ENCODE assay signal across 29 cellular contexts in genomic region chr3:23320586-23321570, GRCh38.
"Had no signal": no experiment of that assay in that cellular context is flagged by ENCODE, and none has a peak within 500 bp of the region (broad histone marks: within the 10 kb centered on the region; RNA-seq: fewer than 3 reads in every experiment).

No MANE protein-coding gene starts in this region.

- H3K4me3 Mint-ChIP-seq: activated B cell treated with CpG ODN at 0.5 μM for 24 hours; activated CD4-positive, alpha-beta T cell treated with anti-CD3 and anti-CD28 coated beads for 36 hours; activated CD8-positive, alpha-beta memory T cell treated with anti-CD3 and anti-CD28 coated beads, Interleukin-2, amount 10 ng/mL, durations not matched to agents 7 days and 5 days; activated CD8-positive, alpha-beta T cell treated with anti-CD3 and anti-CD28 coated beads, Interleukin-2, amount 10 ng/mL, durations not matched to agents 7 days and 5 days; activated naive CD4-positive, alpha-beta T cell treated with anti-CD3 and anti-CD28 coated beads, Interleukin-2, amount 50 U/mL, for 24 hours; activated naive CD8-positive, alpha-beta T cell treated with anti-CD3 and anti-CD28 coated beads, Interleukin-2, amount 50 U/mL, for 24 hours; central memory CD8-positive, alpha-beta T cell; dendritic cell treated with granulocyte-macrophage colony-stimulating factor and Interleukin-4, amounts not matched to agents 40 ng/mL and 50 ng/mL, for 4 days; nephron progenitor cell; stimulated activated naive CD8-positive, alpha-beta T cell treated with anti-CD3 and anti-CD28 coated beads, Interleukin-15, Interleukin-2, amounts not matched to agents 100 ng/mL and 50 ng/mL, for 24 hours; T-helper 17 cell; type B pancreatic cell had no signal

- H3K27ac ChIP-seq: breast epithelium, epithelial cell of prostate, left ventricle myocardium inferior, ovary, skin epidermis, thoracic aorta, uterus had no signal

- H3K4me3 ChIP-seq: breast epithelium, left ventricle myocardium inferior, lung, ovary, skin epidermis, thoracic aorta, uterus had no signal

- H3K4me1 Mint-ChIP-seq: activated CD8-positive, alpha-beta memory T cell treated with anti-CD3 and anti-CD28 coated beads, Interleukin-2, amount 10 ng/mL, durations not matched to agents 7 days and 5 days; nephron progenitor cell had no signal

- H3K27ac Mint-ChIP-seq: activated B cell treated with CpG ODN at 0.5 μM for 24 hours; activated CD4-positive, alpha-beta T cell treated with anti-CD3 and anti-CD28 coated beads for 36 hours; activated CD8-positive, alpha-beta memory T cell treated with anti-CD3 and anti-CD28 coated beads, Interleukin-2, amount 10 ng/mL, durations not matched to agents 7 days and 5 days; activated CD8-positive, alpha-beta T cell treated with anti-CD3 and anti-CD28 coated beads, Interleukin-2, amount 10 ng/mL, durations not matched to agents 7 days and 5 days; activated naive CD4-positive, alpha-beta T cell treated with anti-CD3 and anti-CD28 coated beads, Interleukin-2, amount 50 U/mL, for 24 hours; activated naive CD8-positive, alpha-beta T cell treated with anti-CD3 and anti-CD28 coated beads, Interleukin-2, amount 50 U/mL, for 24 hours; activated T-helper 2 cell treated with anti-CD3 and anti-CD28 coated beads, Interferon-gamma antibody, Interleukin-2, Interleukin-4, amounts not matched to agents 10 μg/mL and 5 μg/mL and 100 μg/mL, durations not matched to agents 14 hours and 24 hours and 36 hours; dendritic cell treated with granulocyte-macrophage colony-stimulating factor and Interleukin-4, amounts not matched to agents 40 ng/mL and 50 ng/mL, for 4 days; nephron progenitor cell; progenitor cell of endocrine pancreas; stimulated activated naive CD8-positive, alpha-beta T cell treated with anti-CD3 and anti-CD28 coated beads, Interleukin-15, Interleukin-2, amounts not matched to agents 100 ng/mL and 50 ng/mL, for 24 hours; T-helper 17 cell; type B pancreatic cell had no signal

- H3K27me3 Mint-ChIP-seq: activated B cell treated with CpG ODN at 0.5 μM for 24 hours; activated CD4-positive, alpha-beta T cell treated with anti-CD3 and anti-CD28 coated beads for 36 hours; activated CD8-positive, alpha-beta memory T cell treated with anti-CD3 and anti-CD28 coated beads, Interleukin-2, amount 10 ng/mL, durations not matched to agents 7 days and 5 days; activated naive CD4-positive, alpha-beta T cell treated with anti-CD3 and anti-CD28 coated beads, Interleukin-2, amount 50 U/mL, for 24 hours; activated naive CD8-positive, alpha-beta T cell treated with anti-CD3 and anti-CD28 coated beads, Interleukin-2, amount 50 U/mL, for 24 hours; dendritic cell treated with granulocyte-macrophage colony-stimulating factor and Interleukin-4, amounts not matched to agents 40 ng/mL and 50 ng/mL, for 4 days; progenitor cell of endocrine pancreas; stimulated activated naive CD8-positive, alpha-beta T cell treated with anti-CD3 and anti-CD28 coated beads, Interleukin-15, Interleukin-2, amounts not matched to agents 100 ng/mL and 50 ng/mL, for 24 hours; T-helper 17 cell; type B pancreatic cell had no signal

- DNase-seq: activated B cell treated with CpG ODN at 0.5 μM for 24 hours; activated CD4-positive, alpha-beta T cell treated with anti-CD3 and anti-CD28 coated beads for 36 hours; activated CD8-positive, alpha-beta memory T cell treated with anti-CD3 and anti-CD28 coated beads, Interleukin-2, amount 10 ng/mL, durations not matched to agents 7 days and 5 days; activated CD8-positive, alpha-beta T cell treated with anti-CD3 and anti-CD28 coated beads, Interleukin-2, amount 10 ng/mL, durations not matched to agents 7 days and 5 days; activated naive CD8-positive, alpha-beta T cell treated with anti-CD3 and anti-CD28 coated beads, Interleukin-2, amount 50 U/mL, for 24 hours; activated T-cell treated with anti-CD3 and anti-CD28 coated beads, Interleukin-2, amount 50 U/mL, for 48 hours; amygdala; left ventricle myocardium inferior; nephron progenitor cell; ovary; retina; stimulated activated CD4-positive, alpha-beta T cell treated with anti-CD3 and anti-CD28 coated beads, Interleukin-12 subunit alpha, Interleukin-12 subunit beta, amount 100 ng/mL, for 4 hours; stimulated activated CD4-positive, alpha-beta T cell treated with anti-CD3 and anti-CD28 coated beads, Interleukin-4, amount 100 ng/mL, for 1 hour; T-helper 17 cell; T1000; uterus had no signal

- H3K36me3 Mint-ChIP-seq: activated CD8-positive, alpha-beta memory T cell treated with anti-CD3 and anti-CD28 coated beads, Interleukin-2, amount 10 ng/mL, durations not matched to agents 7 days and 5 days; type B pancreatic cell had no signal

- H3K36me3 ChIP-seq: breast epithelium, left ventricle myocardium inferior, ovary, thoracic aorta, uterus had no signal

- H3K4me1 ChIP-seq: breast epithelium, uterus had no signal

- H3K27me3 ChIP-seq: breast epithelium, ovary, uterus had no signal

- H3K9me3 Mint-ChIP-seq: activated T-helper 2 cell treated with anti-CD3 and anti-CD28 coated beads, Interferon-gamma antibody, Interleukin-2, Interleukin-4, amounts not matched to agents 10 μg/mL and 5 μg/mL and 100 μg/mL, durations not matched to agents 14 hours and 24 hours and 36 hours; central memory CD8-positive, alpha-beta T cell; type B pancreatic cell had no signal

- H3K9me3 ChIP-seq: breast epithelium, left ventricle myocardium inferior, ovary, thoracic aorta, uterus had no signal

- ATAC-seq: activated CD4-positive, alpha-beta T cell treated with anti-CD3 and anti-CD28 coated beads for 36 hours; activated CD8-positive, alpha-beta memory T cell treated with anti-CD3 and anti-CD28 coated beads, Interleukin-2, amount 10 ng/mL, durations not matched to agents 7 days and 5 days; activated CD8-positive, alpha-beta T cell treated with anti-CD3 and anti-CD28 coated beads, Interleukin-2, amount 10 ng/mL, durations not matched to agents 7 days and 5 days; activated naive CD8-positive, alpha-beta T cell treated with anti-CD3 and anti-CD28 coated beads, Interleukin-2, amount 50 U/mL, for 24 hours; sciatic nerve; T-helper 17 cell had no signal
